Comparison of ENCODE assay signal across 17 cellular contexts in genomic region chr21:16304700-16305099, GRCh38.
DNase-seq lines count a peak whose midpoint lies in the region; ATAC-seq and TF ChIP-seq lines count a peak whose summit lies in the region.
"Had no signal": no experiment of that assay in that cellular context is flagged by ENCODE, and none has a peak within 500 bp of the region (broad histone marks: within the 10 kb centered on the region; RNA-seq: fewer than 3 reads in every experiment).

No MANE protein-coding gene starts in this region.

- no peaks in the 10 kb centered on the region for H3K27me3 ChIP-seq in adipocyte (replicated peaks; ENCODE audit: control insufficient read depth, insufficient read depth, low read length)
- no peaks in the 10 kb centered on the region for H3K27me3 ChIP-seq in dorsolateral prefrontal cortex
- H3K27me3 ChIP-seq in suprapubic skin: no peaks in the 10 kb centered on the region
- no peaks in the 10 kb centered on the region for H3K27me3 ChIP-seq in transverse colon

- peaks cover 46% of the 10 kb centered on the region for H3K4me1 ChIP-seq in adipocyte (ENCODE audit: control insufficient read depth, insufficient read depth, low read length)
- H3K4me1 ChIP-seq in suprapubic skin: no peaks in the 10 kb centered on the region
- H3K4me1 ChIP-seq in transverse colon: no peaks in the 10 kb centered on the region

- TF ChIP-seq POLR2A in suprapubic skin (IDR thresholded peaks at IDR 0.05): no peak
- TF ChIP-seq POLR2A in transverse colon (IDR thresholded peaks at IDR 0.05): no peak

- in situ Hi-C loops in transverse colon (cut with MboI; ENCODE audit: low pct_ligation_motif_present in 1 of 4, low pct_unique_long_range_greater_than_20kb in 1 of 4, low sequenced_read_pairs in 3 of 4): no loop called here

- H3K36me3 Mint-ChIP-seq in nephron (ENCODE audit: low read depth): peaks cover 4% of the 10 kb centered on the region
- H3K36me3 Mint-ChIP-seq: CD8-positive, alpha-beta memory T cell had no signal

- H3K27me3 Mint-ChIP-seq in nephron (ENCODE audit: low read depth): no peaks in the 10 kb centered on the region
- H3K27me3 Mint-ChIP-seq: CD8-positive, alpha-beta memory T cell; stimulated activated naive CD8-positive, alpha-beta T cell treated with anti-CD3 and anti-CD28 coated beads, Interleukin-15, amount 100 ng/mL, for 72 hours had no signal

- TF ChIP-seq CTCF in dorsolateral prefrontal cortex (IDR thresholded peaks at IDR 0.05 in 54 of 56, conservative IDR thresholded peaks at IDR 0.05 in 2 of 56; ENCODE audit: low read depth in 1 of 56, partially characterized antibody in 56 of 56): no peak
- TF ChIP-seq CTCF in nephron (IDR thresholded peaks at IDR 0.05; ENCODE audit: unreplicated experiment in 3 of 3): no peak
- no peak for TF ChIP-seq CTCF in suprapubic skin (IDR thresholded peaks at IDR 0.05)
- TF ChIP-seq CTCF in transverse colon (IDR thresholded peaks at IDR 0.05): no peak

- H3K4me1 Mint-ChIP-seq in nephron: peaks cover 37% of the 10 kb centered on the region
- H3K4me1 Mint-ChIP-seq: CD8-positive, alpha-beta memory T cell had no signal

- WGBS in suprapubic skin: 80% methylated on average over 5 of the region's 5 CpGs
- 72 to 73% methylated on average over 5 of the region's 5 CpGs for WGBS in transverse colon (ENCODE audit: low coverage in 1 of 2), 2 donors

- ATAC-seq in GM19035 (IDR thresholded peaks at IDR 0.05; ENCODE audit: unreplicated experiment): no peak
- ATAC-seq in GM18909 (IDR thresholded peaks at IDR 0.05; ENCODE audit: poor library complexity, unreplicated experiment): no peak
- ATAC-seq: HCT116; mucosa of descending colon; stimulated activated naive CD8-positive, alpha-beta T cell treated with anti-CD3 and anti-CD28 coated beads, Interleukin-15, amount 100 ng/mL, for 72 hours had no signal

- peak overlapping the region; percentile 78 for H3K9ac ChIP-seq in adipocyte (ENCODE audit: low read length)

- peak overlapping the region; percentile 83 to 94 (median 86) for H3K27ac Mint-ChIP-seq in nephron
- H3K27ac Mint-ChIP-seq: CD8-positive, alpha-beta memory T cell; stimulated activated naive CD8-positive, alpha-beta T cell treated with anti-CD3 and anti-CD28 coated beads, Interleukin-15, amount 100 ng/mL, for 72 hours; T-helper 1 cell treated with Interleukin-12 subunit alpha and Interleukin-12 subunit beta and Interleukin-4 antibody, amounts not matched to agents 30 μg/mL and 1 μg/mL, for 36 hours had no signal

- intact Hi-C loops in dorsolateral prefrontal cortex (cut with DNase I): loop anchor here (10.0 kb wide), 1 partner anchor 110 kb away; no protein-coding TSS in a partner anchor
- intact Hi-C loops in transverse colon (cut with DNase I; ENCODE audit: low total_unique reads): no loop called here

- no peaks in the 10 kb centered on the region for H3K9me3 Mint-ChIP-seq in nephron
- H3K9me3 Mint-ChIP-seq: stimulated activated naive CD8-positive, alpha-beta T cell treated with anti-CD3 and anti-CD28 coated beads, Interleukin-15, amount 100 ng/mL, for 72 hours; T-helper 1 cell treated with Interleukin-12 subunit alpha and Interleukin-12 subunit beta and Interleukin-4 antibody, amounts not matched to agents 30 μg/mL and 1 μg/mL, for 36 hours had no signal

- H3K27ac ChIP-seq in dorsolateral prefrontal cortex: peak overlapping the region in 58 of 59 donors; percentile 11 to 96 (median 88)
- peak overlapping the region; percentile 13 for H3K27ac ChIP-seq in suprapubic skin
- H3K27ac ChIP-seq in transverse colon: no peak overlapping the region

- H3K9me3 ChIP-seq in adipocyte (ENCODE audit: control insufficient read depth, low read length): no peaks in the 10 kb centered on the region
- H3K9me3 ChIP-seq in suprapubic skin: no peaks in the 10 kb centered on the region
- no peaks in the 10 kb centered on the region for H3K9me3 ChIP-seq in transverse colon
- H3K9me3 ChIP-seq: mucosa of descending colon had no signal

- H3K36me3 ChIP-seq in adipocyte (ENCODE audit: control insufficient read depth, insufficient read depth, low read length, severe bottlenecking) (no peaks in the 10 kb centered on the region), suprapubic skin (no peaks in the 10 kb centered on the region), transverse colon (no peaks in the 10 kb centered on the region)

- peak overlapping the region; percentile 77 for H3K4me3 ChIP-seq in adipocyte (ENCODE audit: low read length)
- H3K4me3 ChIP-seq in dorsolateral prefrontal cortex: peak overlapping the region in 48 of 59 donors; percentile 3 to 67 (median 56)
- no peak overlapping the region for H3K4me3 ChIP-seq in suprapubic skin
- H3K4me3 ChIP-seq in transverse colon: no peak overlapping the region
- H3K4me3 ChIP-seq: mucosa of descending colon, skin epidermis had no signal

- DNase-seq in adipocyte (ENCODE audit: low read depth) (no peak), dorsolateral prefrontal cortex (no peak), suprapubic skin (ENCODE audit: low spot score in 2 of 2) (no peak), transverse colon (no peak)
- DNase-seq: activated gamma-delta T cell treated with Interleukin-2 at 50 U/mL for 16 hours; amniotic stem cell; CD8-positive, alpha-beta memory T cell; mucosa of descending colon; OCI-M1; SIG-M5; stimulated activated naive CD8-positive, alpha-beta T cell treated with anti-CD3 and anti-CD28 coated beads, Interleukin-15, amount 100 ng/mL, for 72 hours had no signal

- peak overlapping the region in 2 of 3 experiments; percentile 14 to 53 for H3K4me3 Mint-ChIP-seq in nephron
- H3K4me3 Mint-ChIP-seq: CD8-positive, alpha-beta memory T cell; stimulated activated naive CD8-positive, alpha-beta T cell treated with anti-CD3 and anti-CD28 coated beads, Interleukin-15, amount 100 ng/mL, for 72 hours; T-helper 1 cell treated with Interleukin-12 subunit alpha and Interleukin-12 subunit beta and Interleukin-4 antibody, amounts not matched to agents 30 μg/mL and 1 μg/mL, for 36 hours had no signal

- TF ChIP-seq EP300 in suprapubic skin (IDR thresholded peaks at IDR 0.05) (no peak), transverse colon (IDR thresholded peaks at IDR 0.05; ENCODE audit: low read depth) (no peak)

Comparison
In these comparisons a context has a peak if more than half of its experiments do, and no peak if none do; other contexts are left out.
1. H3K4me3 ChIP-seq: peak in adipocyte (single experiment) and dorsolateral prefrontal cortex (48 of 59); none in suprapubic skin (single experiment) and transverse colon (0 of 4).
2. H3K27ac ChIP-seq: peak in dorsolateral prefrontal cortex (58 of 59) and suprapubic skin (single experiment); none in transverse colon (0 of 4).